Comparison of ENCODE assay signal across 21 cellular contexts in genomic region chr18:59700535-59700967, GRCh38. TPM values are rescaled to one million over a fixed set of nuclear protein-coding genes. Genes with fewer than 3 reads are reported as not detected.
DNase-seq lines count a peak whose midpoint lies in the region; ATAC-seq and TF ChIP-seq lines count a peak whose summit lies in the region.
"Had no signal": no experiment of that assay in that cellular context is flagged by ENCODE, and none has a peak within 500 bp of the region (broad histone marks: within the 10 kb centered on the region; RNA-seq: fewer than 3 reads in every experiment).

No MANE protein-coding gene starts in this region.

- no peaks in the 10 kb centered on the region for H3K27me3 ChIP-seq in ACC112 (ENCODE audit: insufficient read depth, low read length)
- peaks cover 0 to 29% (median 4%) of the 10 kb centered on the region in 3 donors for H3K27me3 ChIP-seq in psoas muscle (ENCODE audit: insufficient read depth in 3 of 3, low read length in 2 of 3)
- H3K27me3 ChIP-seq: SJCRH30, testis had no signal

- no peaks in the 10 kb centered on the region for H3K36me3 Mint-ChIP-seq in neural crest cell (ENCODE audit: low read depth)

- ATAC-seq in psoas muscle, result no peak
- ATAC-seq: activated T-helper 17 cell treated with anti-CD3 and anti-CD28 coated beads, Interleukin-2, amount 50 U/mL, for 72 hours; naive thymus-derived CD8-positive, alpha-beta T cell had no signal

- peaks cover 28% of the 10 kb centered on the region for H3K79me2 ChIP-seq in ACC112 (ENCODE audit: control insufficient read depth, insufficient read depth, low read length, unreplicated experiment)

- H3K27me3 Mint-ChIP-seq in neural crest cell (ENCODE audit: low read depth), result peaks cover 63% of the 10 kb centered on the region

- 92 to 93% (median 93%) methylated on average over 3 of the region's 3 CpGs for WGBS in psoas muscle, 3 donors

- H3K9me3 Mint-ChIP-seq in neural crest cell, result no peaks in the 10 kb centered on the region
- H3K9me3 Mint-ChIP-seq: activated T-helper 17 cell treated with anti-CD3 and anti-CD28 coated beads, Interleukin-2, amount 50 U/mL, for 72 hours; CD4-positive, alpha-beta T cell had no signal

- no peak overlapping the region for H3K27ac ChIP-seq in ACC112 (ENCODE audit: low read depth, low read length)
- peak overlapping the region; percentile 69 for H3K27ac ChIP-seq in epithelial cell of prostate
- no peak overlapping the region for H3K27ac ChIP-seq in psoas muscle
- H3K27ac ChIP-seq: SJCRH30, spleen, testis had no signal

- H3K4me1 Mint-ChIP-seq in neural crest cell, result peaks cover 15% of the 10 kb centered on the region

- H3K4me1 ChIP-seq in ACC112 (ENCODE audit: control insufficient read depth, insufficient read depth, low read length, unreplicated experiment), result peaks cover 52% of the 10 kb centered on the region
- H3K4me1 ChIP-seq in psoas muscle, result no peaks in the 10 kb centered on the region
- H3K4me1 ChIP-seq: SJCRH30 had no signal

- H2AFZ ChIP-seq in ACC112 (ENCODE audit: low read length, unreplicated experiment), result peak overlapping the region; percentile 71

- H3K36me3 ChIP-seq in ACC112 (ENCODE audit: insufficient read depth, low read length) (0 out of 2 replicates have a peak, but pooled peaks cover under 1% of the 10 kb centered on the region), psoas muscle (ENCODE audit: insufficient read depth in 1 of 2, low read depth in 1 of 2) (no peaks in the 10 kb centered on the region)
- H3K36me3 ChIP-seq: esophagus squamous epithelium, prostate gland, SJCRH30, spleen had no signal

- intact Hi-C loops in psoas muscle (cut with DNase I), result no loop called here

- peak; percentile 37 for DNase-seq in NCI-H2107 (lab: John Stamatoyannopoulos, UW)
- no peak for DNase-seq in epithelial cell of prostate (ENCODE audit: low read depth, low spot score)
- DNase-seq in neural crest cell (ENCODE audit: low read depth, low spot score), result no peak
- no peak for DNase-seq in psoas muscle
- DNase-seq in NCI-H748 treated with DMSO at 0.1 percent for 48 hours (lab: John Stamatoyannopoulos, UW), result no peak
- no peak for DNase-seq in RPMI8226
- no peak for DNase-seq in cerebellar nuclear complex (lab: John Stamatoyannopoulos, UW)
- DNase-seq: CD4-positive, alpha-beta T cell; DMS79 treated with DMSO at 0.1 percent for 48 hours; esophagus squamous epithelium; head of caudate nucleus; naive thymus-derived CD8-positive, alpha-beta T cell; NCI-H226; SJCRH30; spleen; testis had no signal

- TF ChIP-seq CTCF in neural crest cell (conservative IDR thresholded peaks at IDR 0.05), result no peak
- TF ChIP-seq CTCF in psoas muscle (IDR thresholded peaks at IDR 0.05), result no peak

- H3K9me3 ChIP-seq in psoas muscle, result no peaks in the 10 kb centered on the region
- H3K9me3 ChIP-seq: esophagus squamous epithelium, prostate gland, SJCRH30, spleen, testis had no signal

- H3K4me3 ChIP-seq in ACC112 (ENCODE audit: low read depth, low read length) (no peak overlapping the region), psoas muscle (no peak overlapping the region)
- H3K4me3 ChIP-seq: esophagus squamous epithelium, lung, prostate gland, SJCRH30, spleen, testis had no signal

- H3K27ac Mint-ChIP-seq in neural crest cell (ENCODE audit: unreplicated experiment), result peak overlapping the region; percentile 22
- H3K27ac Mint-ChIP-seq: activated T-helper 17 cell treated with anti-CD3 and anti-CD28 coated beads, Interleukin-2, amount 50 U/mL, for 72 hours; CD4-positive, alpha-beta T cell; naive thymus-derived CD8-positive, alpha-beta T cell had no signal

- no peak overlapping the region for H3K4me3 Mint-ChIP-seq in neural crest cell
- H3K4me3 Mint-ChIP-seq: activated T-helper 17 cell treated with anti-CD3 and anti-CD28 coated beads, Interleukin-2, amount 50 U/mL, for 72 hours; CD4-positive, alpha-beta T cell; naive thymus-derived CD8-positive, alpha-beta T cell had no signal

RNA-seq across cellular contexts. Expression of gene CCBE1, which starts 3.3 kb away (rescaled TPM):
- 0.18 and 0.33 TPM in 2 replicates for total RNA-seq in neural crest cell
- total RNA-seq in psoas muscle, result under 1 TPM in 3 of 4 donors, not detected in 1; 0.06 to 0.77 (median 0.20) TPM
- under 1 TPM; 0.01 to 0.18 (median 0.09) TPM for polyA plus RNA-seq in psoas muscle
- total RNA-seq: A673; CD4-positive, alpha-beta T cell; naive thymus-derived CD8-positive, alpha-beta T cell; SJCRH30 had no signal
